ENCODE assay signal across 30 cellular contexts in the genomic region with DNA sequence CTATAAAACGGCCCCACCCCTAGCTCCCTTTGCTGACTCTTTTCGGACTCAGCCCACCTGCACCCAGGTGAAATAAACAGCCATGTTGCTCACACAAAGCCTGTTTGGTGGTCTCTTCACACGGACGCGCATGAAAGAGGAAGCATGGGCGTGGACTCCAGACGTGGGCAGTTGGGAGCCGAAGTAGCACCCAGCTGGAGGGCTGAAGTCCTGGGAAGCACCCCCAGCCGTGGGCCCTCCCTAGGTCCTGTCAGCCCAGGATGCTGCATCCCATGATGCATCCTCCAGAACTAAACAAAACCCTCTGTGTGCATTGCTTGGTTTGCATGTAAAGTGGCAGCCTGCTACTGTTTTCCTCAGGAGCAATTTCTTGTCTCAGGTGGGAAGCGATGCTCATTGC.
DNase-seq lines count a peak whose midpoint lies in the region; ATAC-seq and TF ChIP-seq lines count a peak whose summit lies in the region.
"Had no signal": no experiment of that assay in that cellular context is flagged by ENCODE, and none has a peak within 500 bp of the region (broad histone marks: within the 10 kb centered on the region; RNA-seq: fewer than 3 reads in every experiment).

No MANE protein-coding gene starts in this region.

- H3K36me3 ChIP-seq in heart right ventricle (no peaks in the 10 kb centered on the region), BLaER1 (no peaks in the 10 kb centered on the region), HEK293 (ENCODE audit: control insufficient read depth in 2 of 2, insufficient read depth in 1 of 2, low read length in 2 of 2) (no peaks in the 10 kb centered on the region), A673 (ENCODE audit: insufficient read depth, low read length, poor library complexity, severe bottlenecking) (no peaks in the 10 kb centered on the region)
- no peaks in the 10 kb centered on the region for H3K36me3 ChIP-seq in BLaER1 treated with 17β-estradiol and CSF1 and Interleukin-3, amounts not matched to agents 10 nM and 100 nM
- H3K36me3 ChIP-seq: BE2C had no signal

- no peak overlapping the region for H3K9ac ChIP-seq in BLaER1
- H3K9ac ChIP-seq in BLaER1 treated with 17β-estradiol and CSF1 and Interleukin-3, amounts not matched to agents 10 nM and 100 nM, result no peak overlapping the region

- CTCF ChIA-PET in HEK293 (lab: Yijun Ruan, JAX) (no interaction called here), A673 (lab: Charles Lee) (no interaction called here)

- DNase-seq in Right ventricle myocardium inferior (ENCODE audit: missing footprints) (peak; percentile 14), heart right ventricle (no peak), NCI-H526 (lab: John Stamatoyannopoulos, UW) (no peak), H4 (ENCODE audit: low spot score) (no peak), A673 (ENCODE audit: low spot score) (no peak)
- DNase-seq: 8988T; ACHN; AML-193; BE2C; C1 segment of cervical spinal cord; Caco-2; Calu3; CD4-positive, alpha-beta T cell; CD4-positive, CD25-positive, alpha-beta regulatory T cell; CD8-positive, alpha-beta memory T cell; CD8-positive, alpha-beta T cell; COR-L47; DMS 273 treated with DMSO at 0.1 percent for 48 hours; DMS153; DMS53; DMS79; DMS79 treated with DMSO at 0.1 percent for 48 hours; DND-41; EL had no signal

- 78 to 82% methylated on average over 10 of the region's 10 CpGs for WGBS in heart right ventricle, 2 donors

- no peaks in the 10 kb centered on the region for H4K20me1 ChIP-seq in BLaER1
- H4K20me1 ChIP-seq in BLaER1 treated with 17β-estradiol and CSF1 and Interleukin-3, amounts not matched to agents 10 nM and 100 nM, result peaks cover 0 to 2% (median 0%) of the 10 kb centered on the region in 11 experiments; a peak in 1 of 22 replicates

- H3K4me1 ChIP-seq in heart right ventricle (peaks cover 0 to 11% (median 8%) of the 10 kb centered on the region in 9 donors), BLaER1 (peaks cover 62% of the 10 kb centered on the region), HEK293 (ENCODE audit: control insufficient read depth, insufficient read depth, low read length) (no peaks in the 10 kb centered on the region), A673 (ENCODE audit: insufficient read depth, low read length, poor library complexity, severe bottlenecking) (no peaks in the 10 kb centered on the region)
- peaks cover 14 to 62% (median 52%) of the 10 kb centered on the region in 10 experiments for H3K4me1 ChIP-seq in BLaER1 treated with 17β-estradiol and CSF1 and Interleukin-3, amounts not matched to agents 10 nM and 100 nM
- H3K4me1 ChIP-seq: BE2C had no signal

- no peaks in the 10 kb centered on the region for H3K9me3 ChIP-seq in heart right ventricle
- H3K9me3 ChIP-seq in BLaER1, result no peaks in the 10 kb centered on the region
- no peaks in the 10 kb centered on the region for H3K9me3 ChIP-seq in BLaER1 treated with 17β-estradiol and CSF1 and Interleukin-3, amounts not matched to agents 10 nM and 100 nM (replicated peaks in 1 of 11)
- no peaks in the 10 kb centered on the region for H3K9me3 ChIP-seq in HEK293 (ENCODE audit: control insufficient read depth, insufficient read depth, low read depth, low read length)
- H3K9me3 ChIP-seq in A673 (ENCODE audit: low read depth, low read length, poor library complexity, severe bottlenecking), result no peaks in the 10 kb centered on the region
- H3K9me3 ChIP-seq: A549, BE2C, Caco-2 had no signal

- POLR2A ChIA-PET in HEK293 (lab: Yijun Ruan, JAX) (no interaction called here), A673 (lab: Charles Lee; ENCODE audit: low non-redundant PET) (no interaction called here)

- H3K27me3 ChIP-seq in heart right ventricle (peaks cover 0 to 43% (median 26%) of the 10 kb centered on the region in 7 donors), BLaER1 (0 out of 2 replicates have a peak, but pooled peaks cover 3% of the 10 kb centered on the region), A673 (replicated peaks; ENCODE audit: insufficient read depth, low read depth, low read length, poor library complexity) (peaks cover 14% of the 10 kb centered on the region)
- peaks cover 0 to 18% (median 0%) of the 10 kb centered on the region in 11 experiments; a peak in 8 of 22 replicates for H3K27me3 ChIP-seq in BLaER1 treated with 17β-estradiol and CSF1 and Interleukin-3, amounts not matched to agents 10 nM and 100 nM
- H3K27me3 ChIP-seq: BE2C had no signal

- no TSS peak for BruUV-seq in A673 (replicated peaks; lab: Mats Ljungman, UMichigan)

- intact Hi-C loops in Right ventricle myocardium inferior (cut with DNase I) (no loop called here), heart right ventricle (cut with DNase I) (no loop called here), A673 (cut with micrococcal nuclease; ENCODE audit: unreplicated experiment) (no loop called here)

- H3K27ac ChIP-seq in heart right ventricle, result no peak overlapping the region
- H3K27ac ChIP-seq in BLaER1, result no peak overlapping the region
- no peak overlapping the region for H3K27ac ChIP-seq in BLaER1 treated with 17β-estradiol and CSF1 and Interleukin-3, amounts not matched to agents 10 nM and 100 nM
- no peak overlapping the region for H3K27ac ChIP-seq in HEK293 (ENCODE audit: extremely low read depth, low read depth, low read length)
- no peak overlapping the region for H3K27ac ChIP-seq in A673 (ENCODE audit: low read depth, low read length, poor library complexity, severe bottlenecking)
- H3K27ac ChIP-seq: 22Rv1, A549, C4-2B had no signal

- H3K4me3 ChIP-seq in heart right ventricle, result no peak overlapping the region
- H3K4me3 ChIP-seq in BLaER1, result no peak overlapping the region
- H3K4me3 ChIP-seq in BLaER1 treated with 17β-estradiol and CSF1 and Interleukin-3, amounts not matched to agents 10 nM and 100 nM, result no peak overlapping the region
- H3K4me3 ChIP-seq in HEK293 (ENCODE audit: low read depth, low read length), result no peak overlapping the region
- no peak overlapping the region for H3K4me3 ChIP-seq in A673 (ENCODE audit: low read depth, low read length, poor library complexity, severe bottlenecking)
- H3K4me3 ChIP-seq: A549 had no signal

- no peak for TF ChIP-seq CTCF in heart right ventricle (IDR thresholded peaks at IDR 0.05)
- no peak for TF ChIP-seq CTCF in HEK293 (tag by site-specific recombination; IDR thresholded peaks at IDR 0.05)
- no peak for TF ChIP-seq CTCF in A673 (conservative IDR thresholded peaks at IDR 0.05; ENCODE audit: low read depth, low read length)

- peak overlapping the region; percentile 79 for H3K4me2 ChIP-seq in BLaER1
- H3K4me2 ChIP-seq in BLaER1 treated with 17β-estradiol and CSF1 and Interleukin-3, amounts not matched to agents 10 nM and 100 nM, result peak overlapping the region in 7 of 11 experiments; percentile 49 to 76 (median 67); a peak in 11 of 22 replicates
- H3K4me2 ChIP-seq: A549 had no signal

- ATAC-seq in Right ventricle myocardium inferior, result no peak
- no peak for ATAC-seq in heart right ventricle
- ATAC-seq: A549; CD8-positive, alpha-beta T cell had no signal

TF ChIP-seq in HEK293, 187 proteins besides CTCF, POLR2A, EP300 and RAD21:
- peak; percentile 56; the same call in 1 of the 2 replicates for TF ChIP-seq GLIS1 (tag by site-specific recombination; IDR thresholded peaks at IDR 0.05)
- TF ChIP-seq, protein P1, sequence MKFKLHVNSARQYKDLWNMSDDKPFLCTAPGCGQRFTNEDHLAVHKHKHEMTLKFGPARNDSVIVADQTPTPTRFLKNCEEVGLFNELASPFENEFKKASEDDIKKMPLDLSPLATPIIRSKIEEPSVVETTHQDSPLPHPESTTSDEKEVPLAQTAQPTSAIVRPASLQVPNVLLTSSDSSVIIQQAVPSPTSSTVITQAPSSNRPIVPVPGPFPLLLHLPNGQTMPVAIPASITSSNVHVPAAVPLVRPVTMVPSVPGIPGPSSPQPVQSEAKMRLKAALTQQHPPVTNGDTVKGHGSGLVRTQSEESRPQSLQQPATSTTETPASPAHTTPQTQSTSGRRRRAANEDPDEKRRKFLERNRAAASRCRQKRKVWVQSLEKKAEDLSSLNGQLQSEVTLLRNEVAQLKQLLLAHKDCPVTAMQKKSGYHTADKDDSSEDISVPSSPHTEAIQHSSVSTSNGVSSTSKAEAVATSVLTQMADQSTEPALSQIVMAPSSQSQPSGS (tag by site-specific recombination; IDR thresholded peaks at IDR 0.05; ENCODE audit: low read depth), result no peak
